ENCODE assay signal across 28 cellular contexts in the genomic region with DNA sequence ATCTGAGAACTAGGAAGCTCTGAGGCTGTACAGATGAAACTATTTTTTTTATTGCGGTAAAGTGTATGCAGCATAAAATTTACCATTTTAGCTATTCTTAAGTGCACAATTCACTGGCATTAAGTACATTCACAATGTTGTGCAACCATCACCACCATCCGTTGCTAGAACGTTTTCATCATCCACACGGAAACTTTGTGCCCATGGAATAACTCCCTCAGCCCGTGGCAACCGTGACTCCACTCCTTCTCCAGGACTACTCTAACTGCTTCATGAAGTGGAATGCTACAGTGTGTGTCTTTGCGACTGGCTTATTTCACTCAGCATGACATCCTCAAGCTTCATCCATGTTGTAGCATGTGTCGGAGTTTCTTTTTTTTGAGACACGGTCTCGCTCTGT. TPM values are rescaled to one million over a fixed set of nuclear protein-coding genes. Genes with fewer than 3 reads are reported as not detected.
"Had no signal": no experiment of that assay in that cellular context is flagged by ENCODE, and none has a peak within 500 bp of the region (broad histone marks: within the 10 kb centered on the region; RNA-seq: fewer than 3 reads in every experiment).

No MANE protein-coding gene starts in this region.

- H3K27me3 ChIP-seq: left lung, neural progenitor cell, suprapubic skin, upper lobe of right lung had no signal

- FAIRE-seq: astrocyte, endothelial cell of umbilical vein had no signal

- H3K27ac ChIP-seq: left lung, neural progenitor cell, suprapubic skin, tibial artery, upper lobe of right lung had no signal

- DNase-seq: activated CD4-positive, alpha-beta memory T cell treated with anti-CD3 and anti-CD28 coated beads, Interleukin-2, amount 10 ng/mL, durations not matched to agents 7 days and 5 days; activated CD4-positive, alpha-beta T cell treated with anti-CD3 and anti-CD28 coated beads, Interleukin-2, amount 10 ng/mL, durations not matched to agents 7 days and 5 days; activated CD4-positive, CD25-positive, alpha-beta regulatory T cell treated with anti-CD3 and anti-CD28 coated beads, Interleukin-2, amount 50 U/mL, for 72 hours; activated CD8-positive, alpha-beta memory T cell treated with anti-CD3 and anti-CD28 coated beads, Interleukin-2, amount 50 U/mL, for 48 hours; activated gamma-delta T cell treated with Interleukin-2 at 50 U/mL for 16 hours; activated naive CD4-positive, alpha-beta T cell treated with anti-CD3 and anti-CD28 coated beads, Interleukin-2, amount 50 U/mL, for 16 hours; activated T-cell treated with anti-CD3 and anti-CD28 coated beads, Interleukin-2, amount 50 U/mL, for 24 hours; amniotic stem cell; caudate nucleus; cortex of kidney; effector memory CD8-positive, alpha-beta T cell; foreskin fibroblast; head of caudate nucleus; hypothalamus; kidney glomerular epithelial cell; left lung; mesendoderm; natural killer cell; right cardiac atrium; stimulated activated naive CD4-positive, alpha-beta T cell; T1000; tibial artery had no signal

- ATAC-seq: effector memory CD8-positive, alpha-beta T cell; left lung; natural killer cell; right cardiac atrium; upper lobe of right lung had no signal

- H3K4me3 ChIP-seq: left lung, lung, neural progenitor cell, suprapubic skin, tibial artery, upper lobe of right lung had no signal

RNA-seq across cellular contexts. Expression of a gene that starts 57.1 kb away (rescaled TPM):
- total RNA-seq: endothelial cell of umbilical vein had no signal
